In the genomic region with DNA sequence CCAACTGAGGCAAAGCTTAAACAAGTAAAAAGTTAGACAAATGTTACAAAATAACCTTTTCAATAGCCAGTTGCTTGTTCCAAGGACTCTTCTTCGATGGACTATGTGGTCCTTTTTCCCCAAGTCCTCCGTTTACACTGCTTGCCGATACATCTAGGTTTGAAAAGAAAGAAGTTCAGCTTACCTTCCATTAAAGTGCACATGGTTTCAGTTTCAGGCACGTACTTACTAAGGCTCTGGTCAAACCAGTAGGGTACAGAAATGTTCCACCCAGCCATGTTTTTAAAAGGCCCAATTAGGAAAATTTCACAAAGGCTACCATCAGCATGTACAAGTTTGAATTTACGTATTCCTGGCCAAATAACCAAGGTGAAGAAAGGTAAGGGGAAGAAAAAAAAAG, we compare ENCODE assay signal across 8 cellular contexts. TPM values are rescaled to one million over a fixed set of nuclear protein-coding genes. Genes with fewer than 3 reads are reported as not detected.
DNase-seq lines count a peak whose midpoint lies in the region; ATAC-seq and TF ChIP-seq lines count a peak whose summit lies in the region.

No MANE protein-coding gene starts in this region.

- H3K4me1 ChIP-seq in upper lobe of left lung: peaks cover 59 to 66% (median 61%) of the 10 kb centered on the region in 4 donors

- no peaks in the 10 kb centered on the region for H3K27me3 ChIP-seq in BJ (ENCODE audit: control insufficient read depth, insufficient read depth, low read length)
- H3K27me3 ChIP-seq in upper lobe of left lung: no peaks in the 10 kb centered on the region

- peaks cover 43% of the 10 kb centered on the region for H3K4me1 Mint-ChIP-seq in HFFc6 (ENCODE audit: low read depth)

- H3K4me3 ChIP-seq in BJ (ENCODE audit: low read depth, low read length): peak overlapping the region; percentile 100
- H3K4me3 ChIP-seq in upper lobe of left lung: peak overlapping the region; percentile 69 to 100 (median 86)

- no peaks in the 10 kb centered on the region for H3K9me3 ChIP-seq in upper lobe of left lung

- TF ChIP-seq EP300 in upper lobe of left lung (IDR thresholded peaks at IDR 0.05): no peak

- H3K27ac Mint-ChIP-seq in HFFc6: peak overlapping the region; percentile 96
- peak overlapping the region; percentile 99 to 100 for H3K27ac Mint-ChIP-seq in activated naive CD4-positive, alpha-beta T cell treated with anti-CD3 and anti-CD28 coated beads, Interleukin-2, amount 50 U/mL, for 72 hours

- peak overlapping the region; percentile 99 for H3K4me3 Mint-ChIP-seq in HFFc6

- H3K36me3 Mint-ChIP-seq in HFFc6 (ENCODE audit: low read depth): peaks cover 38% of the 10 kb centered on the region
- peaks cover 43 to 48% of the 10 kb centered on the region in 2 donors for H3K36me3 Mint-ChIP-seq in activated naive CD4-positive, alpha-beta T cell treated with anti-CD3 and anti-CD28 coated beads, Interleukin-2, amount 50 U/mL, for 72 hours

- peak overlapping the region in 3 of 4 donors; percentile 96 to 100 (median 98) for H3K27ac ChIP-seq in upper lobe of left lung

- CTCF ChIA-PET in BJ (lab: Yijun Ruan, JAX): interaction anchor here (0.6 to 2.5 kb wide), 5 partner anchors 8 to 332 kb away, joined by 3 to 6 read pairs (median 5); no protein-coding TSS in a partner anchor

- peaks cover 15% of the 10 kb centered on the region for H3K27me3 Mint-ChIP-seq in HFFc6 (ENCODE audit: insufficient read depth)

- 7% methylated on average over 5 of the region's 5 CpGs for WGBS in upper lobe of left lung, 2 donors

- no peaks in the 10 kb centered on the region for H3K9me3 Mint-ChIP-seq in HFFc6
- H3K9me3 Mint-ChIP-seq in activated naive CD4-positive, alpha-beta T cell treated with anti-CD3 and anti-CD28 coated beads, Interleukin-2, amount 50 U/mL, for 72 hours: peaks cover 0 to 3% of the 10 kb centered on the region in 2 donors

- ATAC-seq in activated naive CD4-positive, alpha-beta T cell treated with anti-CD3 and anti-CD28 coated beads, Interleukin-2, amount 50 U/mL, for 72 hours: no peak
- no peak for ATAC-seq in upper lobe of left lung (ENCODE audit: low FRiP score in 2 of 2)
- ATAC-seq in GM21576 (IDR thresholded peaks at IDR 0.05; ENCODE audit: unreplicated experiment): no peak

- POLR2A ChIA-PET in BJ (lab: Charles Lee): no interaction called here

- peaks cover 6% of the 10 kb centered on the region for H3K36me3 ChIP-seq in BJ (ENCODE audit: control insufficient read depth, insufficient read depth, low read length)
- H3K36me3 ChIP-seq in upper lobe of left lung: peaks cover 13 to 59% (median 42%) of the 10 kb centered on the region in 4 donors

- TF ChIP-seq POLR2A in upper lobe of left lung (IDR thresholded peaks at IDR 0.05): no peak

- TF ChIP-seq CTCF in BJ (IDR thresholded peaks at IDR 0.05; ENCODE audit: insufficient read depth, low read depth, low read length) (no peak), HFFc6 (IDR thresholded peaks at IDR 0.05) (no peak), upper lobe of left lung (IDR thresholded peaks at IDR 0.05) (no peak)

- no peak for DNase-seq in BJ (ENCODE audit: low read depth)
- DNase-seq in HFFc6: peak; percentile 22
- no peak for DNase-seq in activated naive CD4-positive, alpha-beta T cell treated with anti-CD3 and anti-CD28 coated beads, Interleukin-2, amount 50 U/mL, for 72 hours (ENCODE audit: low spot score in 2 of 2)
- peak; percentile 29 for DNase-seq in kidney glomerular epithelial cell (lab: John Stamatoyannopoulos, UW)
- DNase-seq in upper lobe of left lung: no peak
- no peak for DNase-seq in NCI-H748 treated with DMSO at 0.1 percent for 48 hours (lab: John Stamatoyannopoulos, UW)
- no peak for DNase-seq in effector CD8-positive, alpha-beta T cell (lab: John Stamatoyannopoulos, UW)

RNA-seq across cellular contexts. Expression of a gene that starts 2.1 kb away (rescaled TPM):
- 110 and 130 TPM in 2 replicates for polyA plus RNA-seq in BJ (2011; rRNA removed)
- polyA minus RNA-seq in BJ (2011; rRNA and poly(A)+ RNA removed): 52.3 and 58.0 TPM in 2 replicates
- total RNA-seq in HFFc6 (2021; fragmentation: NEBNext Ultra II Directional; extraction: Animal tissue kit (Norgen Biotek cat#: 25700)): 100 to 1,000 TPM; 179 to 220 (median 215) TPM
- total RNA-seq in activated naive CD4-positive, alpha-beta T cell treated with anti-CD3 and anti-CD28 coated beads, Interleukin-2, amount 50 U/mL, for 72 hours: 100 to 1,000 TPM; 242 to 351 TPM
- 100 to 1,000 TPM; 133 to 454 (median 211) TPM for total RNA-seq in upper lobe of left lung

RNA-seq across cellular contexts. Expression of a gene that starts 2.9 kb away (rescaled TPM):
- polyA plus RNA-seq in BJ (2011; rRNA removed): 18.6 and 27.9 TPM in 2 replicates
- polyA minus RNA-seq in BJ (2011; rRNA and poly(A)+ RNA removed): 16.5 and 18.0 TPM in 2 replicates
- 10 to 100 TPM; 16.1 to 23.4 (median 20.7) TPM for total RNA-seq in HFFc6 (2021; fragmentation: NEBNext Ultra II Directional; extraction: Animal tissue kit (Norgen Biotek cat#: 25700))
- 10 to 100 TPM; 23.2 to 24.1 TPM for total RNA-seq in activated naive CD4-positive, alpha-beta T cell treated with anti-CD3 and anti-CD28 coated beads, Interleukin-2, amount 50 U/mL, for 72 hours
- total RNA-seq in upper lobe of left lung: 10 to 100 TPM; 23.9 to 49.2 (median 34.4) TPM

RNA-seq across cellular contexts. Expression of a gene that starts 8.4 kb away (rescaled TPM):
- polyA plus RNA-seq in BJ (2011; rRNA removed): 35.0 and 49.8 TPM in 2 replicates
- polyA minus RNA-seq in BJ (2011; rRNA and poly(A)+ RNA removed): 4.6 and 8.5 TPM in 2 replicates
- 10 to 100 TPM; 30.1 to 32.8 (median 31.1) TPM for total RNA-seq in HFFc6 (2021; fragmentation: NEBNext Ultra II Directional; extraction: Animal tissue kit (Norgen Biotek cat#: 25700))
- 10 to 100 TPM; 13.9 to 30.0 TPM for total RNA-seq in activated naive CD4-positive, alpha-beta T cell treated with anti-CD3 and anti-CD28 coated beads, Interleukin-2, amount 50 U/mL, for 72 hours
- total RNA-seq in upper lobe of left lung: 10 to 100 TPM; 13.6 to 38.9 (median 28.3) TPM

RNA-seq across cellular contexts. Expression of a gene that starts 8.6 kb away (rescaled TPM):
- polyA plus RNA-seq in BJ (2011; rRNA removed): 12.5 and 17.2 TPM in 2 replicates
- polyA minus RNA-seq in BJ (2011; rRNA and poly(A)+ RNA removed): 14.3 and 15.1 TPM in 2 replicates
- total RNA-seq in HFFc6 (2021; fragmentation: NEBNext Ultra II Directional; extraction: Animal tissue kit (Norgen Biotek cat#: 25700)): 10 to 100 TPM; 32.9 to 44.3 (median 37.3) TPM
- 10 to 100 TPM; 82.3 to 91.0 TPM for total RNA-seq in activated naive CD4-positive, alpha-beta T cell treated with anti-CD3 and anti-CD28 coated beads, Interleukin-2, amount 50 U/mL, for 72 hours
- total RNA-seq in upper lobe of left lung: 10 to 100 TPM; 23.3 to 63.9 (median 31.0) TPM

RNA-seq across cellular contexts. Expression of a gene that starts 24.2 kb away (rescaled TPM):
- polyA plus RNA-seq in BJ (2011; rRNA removed): 298 and 300 TPM in 2 replicates
- polyA minus RNA-seq in BJ (2011; rRNA and poly(A)+ RNA removed): 56.2 and 75.9 TPM in 2 replicates
- total RNA-seq in HFFc6 (2021; fragmentation: NEBNext Ultra II Directional; extraction: Animal tissue kit (Norgen Biotek cat#: 25700)): 100 to 1,000 TPM; 180 to 259 (median 192) TPM
- total RNA-seq in activated naive CD4-positive, alpha-beta T cell treated with anti-CD3 and anti-CD28 coated beads, Interleukin-2, amount 50 U/mL, for 72 hours: 1 to 10 TPM; 4.8 to 9.1 TPM
- 100 to 1,000 TPM in 1 of 6 donors, 10 to 100 TPM in 5; 21.0 to 147 (median 73.5) TPM for total RNA-seq in upper lobe of left lung

Comparison
In these comparisons a context has a peak if more than half of its experiments do, and no peak if none do; other contexts are left out.
1. DNase-seq: peak in HFFc6 (single experiment) and kidney glomerular epithelial cell (single experiment); none in BJ (single experiment), activated naive CD4-positive, alpha-beta T cell treated with anti-CD3 and anti-CD28 coated beads, Interleukin-2, amount 50 U/mL, for 72 hours (0 of 2), upper lobe of left lung (0 of 2), NCI-H748 treated with DMSO at 0.1 percent for 48 hours (single experiment) and effector CD8-positive, alpha-beta T cell (single experiment).